2 cellular contexts compared by ENCODE assay signal in the genomic region with DNA sequence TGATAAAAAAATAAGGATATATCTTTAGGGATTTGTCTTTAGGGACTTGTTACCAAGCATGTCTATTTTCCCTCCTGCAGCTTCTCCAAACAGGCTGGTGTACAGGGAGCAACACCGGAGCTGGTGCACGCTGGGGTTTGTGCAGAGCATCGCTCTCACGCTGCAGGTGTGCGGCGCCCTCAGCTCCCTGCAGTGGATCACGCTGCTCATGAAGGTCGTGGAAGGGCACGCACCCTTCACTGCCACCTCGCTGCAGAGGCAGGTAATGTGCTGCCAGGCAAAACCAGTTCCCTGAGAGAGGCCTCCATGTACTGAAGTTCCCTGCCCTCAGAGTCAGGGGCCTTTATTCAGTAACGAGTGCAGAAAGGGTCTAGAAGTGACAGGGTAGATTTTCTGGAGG. TPM values are rescaled to one million over a fixed set of nuclear protein-coding genes. Genes with fewer than 3 reads are reported as not detected.
"Had no signal": no experiment of that assay in that cellular context is flagged by ENCODE, and none has a peak within 500 bp of the region (broad histone marks: within the 10 kb centered on the region; RNA-seq: fewer than 3 reads in every experiment).

No MANE protein-coding gene starts in this region.

RNA-seq across cellular contexts. Expression of a gene that starts 58.0 kb away (rescaled TPM):
- total RNA-seq: M059J, NCI-H460 had no signal
